Comparison of ENCODE assay signal across 8 cellular contexts in genomic region chr11:74748211-74749126, GRCh38. TPM values are rescaled to one million over a fixed set of nuclear protein-coding genes. Genes with fewer than 3 reads are reported as not detected.
DNase-seq lines count a peak whose midpoint lies in the region; ATAC-seq and TF ChIP-seq lines count a peak whose summit lies in the region.

RNF169 (plus strand) TSS chr11:74748849; CDS start chr11:74748881, 32 bp downstream.

- no peaks in the 10 kb centered on the region for H3K9me3 ChIP-seq in CD8-positive, alpha-beta T cell (ENCODE audit: low read length)

- POLR2A ChIA-PET in CD8-positive, alpha-beta T cell (lab: Charles Lee), result interaction anchor here (1.4 to 1.8 kb wide), 2 partner anchors 9 to 23 kb away, joined by 4 to 6 read pairs; no protein-coding TSS in a partner anchor

- peak within 1 kb of the TSS; percentile 62 for H3K27ac ChIP-seq in CD8-positive, alpha-beta T cell (ENCODE audit: low read depth, low read length)

- peak within 1 kb of the TSS; percentile 90 for H3K4me3 Mint-ChIP-seq in CD8-positive, alpha-beta T cell

- H3K27me3 ChIP-seq in CD8-positive, alpha-beta T cell (ENCODE audit: insufficient read depth, low read length), result no peaks in the 10 kb centered on the region

- peaks cover 23% of the 10 kb centered on the region for H3K4me1 ChIP-seq in CD8-positive, alpha-beta T cell (ENCODE audit: insufficient read depth, low read length)

- ATAC-seq in CD8-positive, alpha-beta T cell, result peak; percentile 98
- peak; percentile 96 for ATAC-seq in GM19467 (IDR thresholded peaks at IDR 0.05; ENCODE audit: unreplicated experiment)

- intact Hi-C loops in CD8-positive, alpha-beta T cell (cut with DNase I, micrococcal nuclease), result loop anchor here (1.0 to 10.0 kb wide), 10 partner anchors 156 to 1696 kb away; partner anchors contain the start of genes LIPT2 (in 2 of the 2), PGM2L1 (in 2 of the 2), POLD3 (in 2 of the 2) and C2CD3 (in 1 of the 2)

- no peaks in the 10 kb centered on the region for H3K27me3 Mint-ChIP-seq in CD8-positive, alpha-beta T cell (ENCODE audit: low read depth)

- CTCF ChIA-PET in CD8-positive, alpha-beta T cell (lab: Charles Lee), result interaction anchor here (0.7 to 1.1 kb wide), 2 partner anchors 46 to 1055 kb away, joined by 3 read pairs; no protein-coding TSS in a partner anchor

- no peaks in the 10 kb centered on the region for H3K9me3 Mint-ChIP-seq in CD8-positive, alpha-beta T cell

- no peak for TF ChIP-seq CTCF in CD8-positive, alpha-beta T cell (IDR thresholded peaks at IDR 0.05)

- H3K36me3 Mint-ChIP-seq in CD8-positive, alpha-beta T cell, result peaks cover 2% of the 10 kb centered on the region

- H3K4me1 Mint-ChIP-seq in CD8-positive, alpha-beta T cell (ENCODE audit: low read depth), result peaks cover 43% of the 10 kb centered on the region

- H3K27ac Mint-ChIP-seq in CD8-positive, alpha-beta T cell, result peak within 1 kb of the TSS; percentile 90

- H3K4me3 ChIP-seq in CD8-positive, alpha-beta T cell (ENCODE audit: low read depth, low read length), result peak within 1 kb of the TSS; percentile 56

- H3K36me3 ChIP-seq in CD8-positive, alpha-beta T cell (ENCODE audit: insufficient read depth, low read length), result no peaks in the 10 kb centered on the region

- DNase-seq in CD8-positive, alpha-beta T cell, result peak; percentile 81 to 90 (median 85)
- DNase-seq in HS-27A (ENCODE audit: low read depth), result peak; percentile 82
- peak; percentile 58 for DNase-seq in NK-92 (lab: John Stamatoyannopoulos, UW; ENCODE audit: unreplicated experiment)
- DNase-seq in activated CD8-positive, alpha-beta memory T cell treated with anti-CD3 and anti-CD28 coated beads for 1 hour (ENCODE audit: extremely low read depth in 1 of 2, low read depth in 1 of 2), result peak; percentile 73 to 74
- peak; percentile 77 for DNase-seq in effector CD8-positive, alpha-beta T cell (lab: John Stamatoyannopoulos, UW)
- DNase-seq in lung microvascular endothelial cell (ENCODE audit: low read depth in 2 of 2), result peak; percentile 98
- peak; percentile 78 to 85 (median 81) for DNase-seq in stimulated activated CD4-positive, alpha-beta T cell treated with anti-CD3 and anti-CD28 coated beads, TNF-alpha, amount 100 ng/mL, for 48 hours (ENCODE audit: low read depth in 3 of 3)

RNA-seq across cellular contexts. Expression of gene RNF169, which starts in this region (rescaled TPM):
- total RNA-seq in CD8-positive, alpha-beta T cell, result 10 to 100 TPM; 14.1 to 14.8 TPM
- 11.7 and 12.4 TPM in 2 replicates for total RNA-seq in lung microvascular endothelial cell

Comparison
In these comparisons a context has a peak if more than half of its experiments do, and no peak if none do; other contexts are left out.
1. Peak in every context shown above with its lines: DNase-seq, ATAC-seq, H3K4me3 ChIP-seq and H3K27ac ChIP-seq.